19 cellular contexts compared by ENCODE assay signal in the genomic region with DNA sequence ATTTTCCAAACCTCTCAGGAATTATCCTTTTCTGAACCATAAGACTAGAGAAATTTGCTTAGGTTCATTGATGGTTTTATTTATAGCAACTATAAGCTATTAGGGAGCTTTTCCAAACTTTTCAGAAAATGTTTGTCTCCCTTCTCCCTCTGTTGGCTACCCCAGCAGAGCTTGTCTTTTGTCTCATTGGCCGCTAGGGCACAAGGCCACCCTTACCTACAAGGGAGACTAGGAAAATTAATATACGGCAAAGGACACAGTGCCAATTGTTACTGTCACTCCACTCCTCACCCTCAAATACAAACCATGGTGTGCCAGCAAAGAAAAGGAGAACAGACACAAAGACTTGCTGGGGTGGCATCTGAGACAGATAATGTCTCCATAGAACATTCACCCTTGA.
A peak's percentile ranks its signal among the peaks of the same experiment; 100 is the strongest.
DNase-seq lines count a peak whose midpoint lies in the region; ATAC-seq, FAIRE-seq and TF ChIP-seq lines count a peak whose summit lies in the region.
"Had no signal": no experiment of that assay in that cellular context is flagged by ENCODE, and none has a peak within 500 bp of the region (broad histone marks: within the 10 kb centered on the region; RNA-seq: fewer than 3 reads in every experiment).

No MANE protein-coding gene starts in this region.

- H3K27me3 ChIP-seq in BE2C (peaks cover 21% of the 10 kb centered on the region), GM23338 (ENCODE audit: insufficient read depth) (peaks cover 26% of the 10 kb centered on the region), OCI-LY1 (ENCODE audit: insufficient read depth, low read length) (no peaks in the 10 kb centered on the region), H1 (replicated peaks in 1 of 4; ENCODE audit: control insufficient read depth in 3 of 4, extremely low read depth in 1 of 4, insufficient read depth in 3 of 4, low read length in 3 of 4) (peaks cover 0 to 10% (median 5%) of the 10 kb centered on the region in 4 experiments; a peak in 6 of 7 replicates), dorsolateral prefrontal cortex (peaks cover 0 to 76% (median 28%) of the 10 kb centered on the region in 45 donors)

- H3K27ac Mint-ChIP-seq in GM23338 = no peak overlapping the region

- TF ChIP-seq RAD21 in H1 (IDR thresholded peaks at IDR 0.05 in 1 of 2, conservative IDR thresholded peaks at IDR 0.05 in 1 of 2; ENCODE audit: low read depth in 2 of 2, low read length in 2 of 2) = peak; percentile 6 to 23; a peak in 2 of 4 replicates

- H3K9ac ChIP-seq in OCI-LY1 (ENCODE audit: low read length) (no peak overlapping the region), H1 (replicated peaks in 1 of 4; ENCODE audit: extremely low read depth in 1 of 4, low read depth in 3 of 4, low read length in 3 of 4) (no peak overlapping the region)

- no peak overlapping the region for H3K4ac ChIP-seq in H1 (replicated peaks; ENCODE audit: insufficient read length, low read depth, low read length)

- no peak overlapping the region for H2BK15ac ChIP-seq in H1 (ENCODE audit: low read length)

- H3F3A ChIP-seq in GM23338 (replicated peaks; ENCODE audit: low read depth) = no peaks in the 10 kb centered on the region
- H3F3A ChIP-seq in OCI-LY1 (ENCODE audit: insufficient read depth, low read length) = no peaks in the 10 kb centered on the region

- H3K23me2 ChIP-seq in H1 (ENCODE audit: low read depth, low read length) = peaks cover 6% of the 10 kb centered on the region

- no peak overlapping the region for H3K56ac ChIP-seq in H1 (replicated peaks; ENCODE audit: insufficient read length, low read depth, low read length)

- H4K5ac ChIP-seq in H1 (ENCODE audit: insufficient read length, low read depth, low read length) = no peak overlapping the region

- no peak overlapping the region for H2AK5ac ChIP-seq in H1 (ENCODE audit: low read depth, low read length)

- H3K4me2 ChIP-seq in GM23338 (no peak overlapping the region), OCI-LY1 (ENCODE audit: low read length) (no peak overlapping the region), H1 (ENCODE audit: insufficient read depth in 1 of 2, low read depth in 2 of 2, low read length in 2 of 2) (no peak overlapping the region)

- H2AFZ ChIP-seq in GM23338 (no peak overlapping the region), OCI-LY1 (ENCODE audit: low read length) (no peak overlapping the region), H1 (ENCODE audit: low read length) (no peak overlapping the region)

- CTCF ChIA-PET in H1 (lab: Charles Lee; ENCODE audit: partially characterized antibody) = interaction anchor here (0.6 to 4.5 kb wide), 18 partner anchors 14 to 406 kb away, joined by 3 to 17 read pairs (median 3); no protein-coding TSS in a partner anchor

- H3K4me1 ChIP-seq in BE2C = no peaks in the 10 kb centered on the region
- peaks cover 13% of the 10 kb centered on the region for H3K4me1 ChIP-seq in GM23338 (ENCODE audit: insufficient read depth)
- H3K4me1 ChIP-seq in OCI-LY1 (ENCODE audit: insufficient read depth, low read length, severe bottlenecking) = no peaks in the 10 kb centered on the region
- no peaks in the 10 kb centered on the region for H3K4me1 ChIP-seq in H1 (replicated peaks in 1 of 4; ENCODE audit: control insufficient read depth in 3 of 4, insufficient read depth in 4 of 4, low read length in 3 of 4)

- peak; percentile 24 for TF ChIP-seq CTCF in BE2C (IDR thresholded peaks at IDR 0.05; ENCODE audit: low read depth, low read length)
- peak; percentile 32 to 35; a peak in 3 of 4 replicates for TF ChIP-seq CTCF in GM23338 (conservative IDR thresholded peaks at IDR 0.05; ENCODE audit: low read depth in 2 of 2)
- peak; percentile 23; the same call in 1 of the 2 replicates for TF ChIP-seq CTCF in OCI-LY1 (IDR thresholded peaks at IDR 0.05; ENCODE audit: low read length)
- peak in 2 of 3 experiments; percentile 33 to 34; a peak in 3 of 4 replicates for TF ChIP-seq CTCF in H1 (IDR thresholded peaks at IDR 0.05; ENCODE audit: control extremely low read depth in 1 of 3, insufficient read depth in 1 of 3, low read depth in 1 of 3, low read length in 3 of 3)
- no peak for TF ChIP-seq CTCF in dorsolateral prefrontal cortex (IDR thresholded peaks at IDR 0.05 in 54 of 56, conservative IDR thresholded peaks at IDR 0.05 in 2 of 56; ENCODE audit: low read depth in 1 of 56, partially characterized antibody in 56 of 56)

- H3K9me3 ChIP-seq in BE2C (no peaks in the 10 kb centered on the region), OCI-LY1 (ENCODE audit: low read length) (no peaks in the 10 kb centered on the region), H1 (ENCODE audit: insufficient read depth in 2 of 2, low read depth in 1 of 2, low read length in 1 of 2) (no peaks in the 10 kb centered on the region)

- H3K18ac ChIP-seq in H1 (ENCODE audit: extremely low read depth, low read length) = no peak overlapping the region

- H4K8ac ChIP-seq in H1 (ENCODE audit: extremely low read depth, insufficient read depth, low read length) = no peak overlapping the region

- no peak overlapping the region for H3K23ac ChIP-seq in H1 (ENCODE audit: insufficient read length)

- H2BK20ac ChIP-seq in H1 (ENCODE audit: low read length) = no peak overlapping the region

- H2BK120ac ChIP-seq in H1 (replicated peaks; ENCODE audit: low read depth, low read length) = no peak overlapping the region

- peaks cover 11% of the 10 kb centered on the region for H3K27me3 Mint-ChIP-seq in GM23338 (ENCODE audit: insufficient read depth, low read depth, poor library complexity)

- peaks cover 14% of the 10 kb centered on the region; the same call in 2 of the 3 replicates for H3K4me1 Mint-ChIP-seq in GM23338

- H3K27ac ChIP-seq in GM23338 (ENCODE audit: low read depth) = no peak overlapping the region
- no peak overlapping the region for H3K27ac ChIP-seq in OCI-LY1 (ENCODE audit: low read depth, low read length, poor library complexity, severe bottlenecking)
- H3K27ac ChIP-seq in H1 (ENCODE audit: low read depth, low read length) = no peak overlapping the region
- H3K27ac ChIP-seq in dorsolateral prefrontal cortex = no peak overlapping the region

- H2BK12ac ChIP-seq in H1 (ENCODE audit: low read depth, low read length) = no peak overlapping the region

- H3K4me3 Mint-ChIP-seq in GM23338 = no peak overlapping the region

- no peak overlapping the region for H2BK5ac ChIP-seq in H1 (ENCODE audit: low read depth, low read length)

- no peak for ATAC-seq in GM23338

- WGBS in H1 (ENCODE audit: extremely low coverage in 1 of 2, insufficient coverage in 1 of 2, insufficient read length in 1 of 2, insufficient replicate concordance in 2 of 2, low coverage in 1 of 2, low lambda C conversion rate in 2 of 2, missing lambda C conversion rate in 1 of 2), 2 experiments = 58% methylated on average over 2 of the region's 2 CpGs; no CpG with 5 or more reads in 1 of the 2 experiments

- no peaks in the 10 kb centered on the region for H3K36me3 Mint-ChIP-seq in GM23338 (ENCODE audit: low read depth)

- H4K91ac ChIP-seq in H1 (replicated peaks; ENCODE audit: insufficient read length, low read length) = no peak overlapping the region

- H3K79me2 ChIP-seq in GM23338 (replicated peaks; ENCODE audit: insufficient read depth) (no peaks in the 10 kb centered on the region), OCI-LY1 (ENCODE audit: insufficient read depth, low read length) (no peaks in the 10 kb centered on the region), H1 (ENCODE audit: control insufficient read depth in 1 of 2, insufficient read depth in 2 of 2, low read length in 2 of 2) (no peaks in the 10 kb centered on the region)

- no peak for FAIRE-seq in H1 (lab: Jason Lieb, UNC)
- FAIRE-seq: D721Med had no signal

- H3K36me3 ChIP-seq in BE2C (no peaks in the 10 kb centered on the region), GM23338 (ENCODE audit: insufficient read depth) (no peaks in the 10 kb centered on the region), OCI-LY1 (ENCODE audit: insufficient read depth, low read length) (no peaks in the 10 kb centered on the region), H1 (ENCODE audit: control insufficient read depth in 2 of 4, insufficient read depth in 4 of 4, low read length in 3 of 4) (no peaks in the 10 kb centered on the region)

- TF ChIP-seq EP300 in H1 (IDR thresholded peaks at IDR 0.05; ENCODE audit: borderline replicate concordance in 1 of 2, low read depth in 2 of 2, low read length in 2 of 2) = no peak

- H3K9me3 Mint-ChIP-seq in GM23338 = no peaks in the 10 kb centered on the region

- DNase-seq in BE2C = no peak
- no peak for DNase-seq in GM23338 (ENCODE audit: low spot score)
- DNase-seq in H1 (ENCODE audit: low read depth in 1 of 2, low spot score in 2 of 2) = no peak
- no peak for DNase-seq in mesenteric fat pad (ENCODE audit: low spot score)
- DNase-seq in DMS 273 (lab: John Stamatoyannopoulos, UW; ENCODE audit: unreplicated experiment) = no peak
- DNase-seq in dorsolateral prefrontal cortex = no peak
- DNase-seq: C1 segment of cervical spinal cord, DMS79, IMR-90, NCI-H1048, NCI-H1436 treated with DMSO at 0.1 percent for 48 hours, NCI-H2029, NCI-H2171, NCI-H446, NCI-H526 treated with DMSO at 0.1 percent for 48 hours, SHP77, T-helper 1 cell had no signal

- no peaks in the 10 kb centered on the region for H3K79me1 ChIP-seq in H1 (ENCODE audit: low read depth, low read length)

- POLR2A ChIA-PET in H1 (lab: Charles Lee; ENCODE audit: partially characterized antibody) = no interaction called here

- TF ChIP-seq POLR2A in H1 (IDR thresholded peaks at IDR 0.05; ENCODE audit: control extremely low read depth in 1 of 2, low read depth in 2 of 2, low read length in 2 of 2) = no peak

- H3K9me2 ChIP-seq in GM23338 (ENCODE audit: insufficient read depth) = no peaks in the 10 kb centered on the region
- H3K9me2 ChIP-seq in OCI-LY1 (ENCODE audit: low read depth, low read length) = no peaks in the 10 kb centered on the region

- intact Hi-C loops in dorsolateral prefrontal cortex (cut with DNase I) = no loop called here

- H4K20me1 ChIP-seq in GM23338 (replicated peaks; ENCODE audit: insufficient read depth) = no peaks in the 10 kb centered on the region
- no peaks in the 10 kb centered on the region for H4K20me1 ChIP-seq in OCI-LY1 (ENCODE audit: insufficient read depth, low read length)
- no peaks in the 10 kb centered on the region for H4K20me1 ChIP-seq in H1 (replicated peaks in 1 of 2; ENCODE audit: control insufficient read depth in 1 of 2, insufficient read depth in 2 of 2, low read length in 2 of 2)

- no peak overlapping the region for H3K4me3 ChIP-seq in BE2C (ENCODE audit: low read depth, low read length)
- no peak overlapping the region for H3K4me3 ChIP-seq in GM23338
- no peak overlapping the region for H3K4me3 ChIP-seq in OCI-LY1 (ENCODE audit: low read depth, low read length, poor library complexity, severe bottlenecking)
- H3K4me3 ChIP-seq in H1 (ENCODE audit: extremely low read depth in 1 of 4, insufficient read depth in 2 of 4, low read depth in 3 of 4, low read length in 4 of 4) = no peak overlapping the region
- no peak overlapping the region for H3K4me3 ChIP-seq in dorsolateral prefrontal cortex

- no peak overlapping the region for H3K14ac ChIP-seq in H1 (ENCODE audit: insufficient read length)

TF ChIP-seq in GM23338, 12 proteins besides CTCF, POLR2A, EP300 and RAD21 (continues in another document):
- TF ChIP-seq ZNF331 (CRISPR knock-in tag; IDR thresholded peaks at IDR 0.05; ENCODE audit: low read depth) (no peak), CREB1 (CRISPR knock-in tag; IDR thresholded peaks at IDR 0.05; ENCODE audit: low read depth) (no peak)

Comparison
In these comparisons a context has a peak if more than half of its experiments do, and no peak if none do; other contexts are left out.
1. CTCF ChIP-seq: peak in BE2C (single experiment), GM23338 (2 of 2), OCI-LY1 (single experiment) and H1 (2 of 3); none in dorsolateral prefrontal cortex (0 of 56).